In the genomic region with DNA sequence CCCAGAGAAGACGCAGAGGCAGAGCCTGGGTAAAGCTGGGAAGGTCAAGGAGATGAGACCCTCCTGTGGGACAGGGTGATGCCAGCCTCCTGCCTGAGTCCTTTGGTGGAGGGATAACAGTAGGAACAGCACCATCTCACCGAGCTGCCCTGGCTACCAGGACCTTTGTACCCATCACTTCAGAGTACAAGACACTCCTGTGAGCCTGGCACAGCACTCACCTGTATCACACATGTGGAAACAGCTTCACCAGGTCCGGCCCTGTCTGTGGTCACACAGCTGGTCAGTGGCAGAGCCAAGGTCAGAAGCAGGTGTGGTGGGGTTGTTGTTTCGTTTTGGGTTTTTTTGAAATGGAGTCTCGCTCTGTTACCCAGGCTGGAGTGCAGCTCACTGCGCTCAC, we compare ENCODE assay signal across 26 cellular contexts. TPM values are rescaled to one million over a fixed set of nuclear protein-coding genes. Genes with fewer than 3 reads are reported as not detected.
"Had no signal": no experiment of that assay in that cellular context is flagged by ENCODE, and none has a peak within 500 bp of the region (broad histone marks: within the 10 kb centered on the region; RNA-seq: fewer than 3 reads in every experiment).

No MANE protein-coding gene starts in this region.

- H3K27me3 ChIP-seq: brain microvascular endothelial cell had no signal

- FAIRE-seq: astrocyte, bronchial epithelial cell, frontal cortex had no signal

- H3K4me3 ChIP-seq: coronary artery, dorsolateral prefrontal cortex had no signal

- DNase-seq: activated B cell treated with CpG ODN at 0.5 μM for 24 hours; activated CD4-positive, alpha-beta T cell treated with anti-CD3 and anti-CD28 coated beads for 48 hours; activated CD4-positive, alpha-beta T cell treated with anti-CD3 and anti-CD28 coated beads, Interleukin-2, amount 50 U/mL, for 1 hour; activated CD4-positive, alpha-beta T cell treated with anti-CD3 and anti-CD28 coated beads, Interleukin-2, amount 50 U/mL, for 48 hours; activated CD8-positive, alpha-beta memory T cell treated with anti-CD3 and anti-CD28 coated beads for 24 hours; activated CD8-positive, alpha-beta T cell treated with anti-CD3 and anti-CD28 coated beads for 36 hours; activated gamma-delta T cell treated with Interleukin-2 at 50 U/mL for 16 hours; activated naive CD4-positive, alpha-beta T cell treated with anti-CD3 and anti-CD28 coated beads, Interleukin-2, amount 50 U/mL, for 16 hours; activated naive CD4-positive, alpha-beta T cell treated with Interleukin-2 at 50 U/mL for 16 hours; activated T-cell treated with anti-CD3 and anti-CD28 coated beads, Interleukin-2, amount 50 U/mL, for 48 hours; amniotic stem cell; anterior cingulate cortex; brain microvascular endothelial cell; dorsolateral prefrontal cortex; effector memory CD4-positive, alpha-beta T cell; endodermal cell; foreskin fibroblast; T-helper 2 cell; WERI-Rb-1 had no signal

- ATAC-seq: activated CD4-positive, CD25-positive, alpha-beta regulatory T cell treated with anti-CD3 and anti-CD28 coated beads, Interleukin-2, amount 50 U/mL, for 24 hours; activated CD8-positive, alpha-beta T cell treated with anti-CD3 and anti-CD28 coated beads for 36 hours; esophagus mucosa had no signal

- H3K27ac ChIP-seq: brain microvascular endothelial cell, coronary artery, dorsolateral prefrontal cortex, WERI-Rb-1 had no signal

- H3K36me3 ChIP-seq: brain microvascular endothelial cell, WERI-Rb-1 had no signal

RNA-seq across cellular contexts. Expression of a gene that starts 5.0 kb away (rescaled TPM):
- total RNA-seq: activated B cell treated with CpG ODN at 0.5 μM for 24 hours; T-helper 1 cell treated with Interleukin-12 subunit alpha and Interleukin-12 subunit beta and Interleukin-4 antibody, amounts not matched to agents 30 ng/mL and 1 ng/mL, for 36 hours had no signal
